ENCODE assay signal across 1 cellular context in genomic region chr2:158799181-158799580, GRCh38.
TF ChIP-seq lines count a peak whose summit lies in the region.

No MANE protein-coding gene starts in this region.

TF ChIP-seq in GM23338, 12 proteins besides CTCF, POLR2A, EP300 and RAD21 (continued from another document):
- TF ChIP-seq EZH2phosphoT487 (IDR thresholded peaks at IDR 0.05; ENCODE audit: unreplicated experiment) (no peak), STAT1 (IDR thresholded peaks at IDR 0.05; ENCODE audit: unreplicated experiment) (no peak), NANOG (IDR thresholded peaks at IDR 0.05; ENCODE audit: borderline replicate concordance) (no peak), CREB1 (CRISPR knock-in tag; IDR thresholded peaks at IDR 0.05; ENCODE audit: low read depth) (no peak), JUNB (IDR thresholded peaks at IDR 0.05; ENCODE audit: unreplicated experiment) (no peak), ZNF331 (CRISPR knock-in tag; IDR thresholded peaks at IDR 0.05; ENCODE audit: low read depth) (no peak), EZH2 (IDR thresholded peaks at IDR 0.05; ENCODE audit: low read depth, unreplicated experiment) (no peak)
- TF ChIP-seq, protein P1, sequence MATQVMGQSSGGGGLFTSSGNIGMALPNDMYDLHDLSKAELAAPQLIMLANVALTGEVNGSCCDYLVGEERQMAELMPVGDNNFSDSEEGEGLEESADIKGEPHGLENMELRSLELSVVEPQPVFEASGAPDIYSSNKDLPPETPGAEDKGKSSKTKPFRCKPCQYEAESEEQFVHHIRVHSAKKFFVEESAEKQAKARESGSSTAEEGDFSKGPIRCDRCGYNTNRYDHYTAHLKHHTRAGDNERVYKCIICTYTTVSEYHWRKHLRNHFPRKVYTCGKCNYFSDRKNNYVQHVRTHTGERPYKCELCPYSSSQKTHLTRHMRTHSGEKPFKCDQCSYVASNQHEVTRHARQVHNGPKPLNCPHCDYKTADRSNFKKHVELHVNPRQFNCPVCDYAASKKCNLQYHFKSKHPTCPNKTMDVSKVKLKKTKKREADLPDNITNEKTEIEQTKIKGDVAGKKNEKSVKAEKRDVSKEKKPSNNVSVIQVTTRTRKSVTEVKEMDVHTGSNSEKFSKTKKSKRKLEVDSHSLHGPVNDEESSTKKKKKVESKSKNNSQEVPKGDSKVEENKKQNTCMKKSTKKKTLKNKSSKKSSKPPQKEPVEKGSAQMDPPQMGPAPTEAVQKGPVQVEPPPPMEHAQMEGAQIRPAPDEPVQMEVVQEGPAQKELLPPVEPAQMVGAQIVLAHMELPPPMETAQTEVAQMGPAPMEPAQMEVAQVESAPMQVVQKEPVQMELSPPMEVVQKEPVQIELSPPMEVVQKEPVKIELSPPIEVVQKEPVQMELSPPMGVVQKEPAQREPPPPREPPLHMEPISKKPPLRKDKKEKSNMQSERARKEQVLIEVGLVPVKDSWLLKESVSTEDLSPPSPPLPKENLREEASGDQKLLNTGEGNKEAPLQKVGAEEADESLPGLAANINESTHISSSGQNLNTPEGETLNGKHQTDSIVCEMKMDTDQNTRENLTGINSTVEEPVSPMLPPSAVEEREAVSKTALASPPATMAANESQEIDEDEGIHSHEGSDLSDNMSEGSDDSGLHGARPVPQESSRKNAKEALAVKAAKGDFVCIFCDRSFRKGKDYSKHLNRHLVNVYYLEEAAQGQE (IDR thresholded peaks at IDR 0.05; ENCODE audit: unreplicated experiment) = no peak
- TF ChIP-seq, protein P2, sequence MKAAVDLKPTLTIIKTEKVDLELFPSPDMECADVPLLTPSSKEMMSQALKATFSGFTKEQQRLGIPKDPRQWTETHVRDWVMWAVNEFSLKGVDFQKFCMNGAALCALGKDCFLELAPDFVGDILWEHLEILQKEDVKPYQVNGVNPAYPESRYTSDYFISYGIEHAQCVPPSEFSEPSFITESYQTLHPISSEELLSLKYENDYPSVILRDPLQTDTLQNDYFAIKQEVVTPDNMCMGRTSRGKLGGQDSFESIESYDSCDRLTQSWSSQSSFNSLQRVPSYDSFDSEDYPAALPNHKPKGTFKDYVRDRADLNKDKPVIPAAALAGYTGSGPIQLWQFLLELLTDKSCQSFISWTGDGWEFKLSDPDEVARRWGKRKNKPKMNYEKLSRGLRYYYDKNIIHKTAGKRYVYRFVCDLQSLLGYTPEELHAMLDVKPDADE (IDR thresholded peaks at IDR 0.05) = no peak
